ENCODE assay signal across 14 cellular contexts in genomic region chr3:128933213-128933921, GRCh38.
"Had no signal": no experiment of that assay in that cellular context is flagged by ENCODE, and none has a peak within 500 bp of the region (broad histone marks: within the 10 kb centered on the region; RNA-seq: fewer than 3 reads in every experiment).

No MANE protein-coding gene starts in this region.

- H3K4me3 Mint-ChIP-seq: activated CD4-positive, alpha-beta T cell treated with anti-CD3 and anti-CD28 coated beads, Interleukin-2, amount 10 ng/mL, durations not matched to agents 24 days and 14 days; activated CD8-positive, alpha-beta T cell treated with anti-CD3 and anti-CD28 coated beads, Interleukin-2, amount 10 ng/mL, durations not matched to agents 7 days and 5 days; activated naive CD4-positive, alpha-beta T cell treated with anti-CD3 and anti-CD28 coated beads, Interleukin-2, amount 10 ng/mL, durations not matched to agents 7 days and 5 days; stimulated activated naive CD8-positive, alpha-beta T cell treated with anti-CD3 and anti-CD28 coated beads, Interleukin-15, amount 100 ng/mL, for 72 hours; T-helper 2 cell treated with Interferon-gamma antibody and Interleukin-4, amounts not matched to agents 5 μg/mL and 100 μg/mL, for 36 hours had no signal

- DNase-seq: activated CD4-positive, alpha-beta T cell treated with anti-CD3 and anti-CD28 coated beads, Interleukin-2, amount 10 ng/mL, durations not matched to agents 24 days and 14 days; activated CD4-positive, CD25-positive, alpha-beta regulatory T cell; activated naive CD4-positive, alpha-beta T cell treated with anti-CD3 and anti-CD28 coated beads, Interleukin-2, amount 10 ng/mL, durations not matched to agents 7 days and 5 days; activated T-cell treated with anti-CD3 and anti-CD28 coated beads for 4 hours; gastrocnemius medialis; heart left ventricle; left colon; right cardiac atrium; stimulated activated CD4-positive, alpha-beta T cell treated with anti-CD3 and anti-CD28 coated beads, Interleukin-15, amount 100 ng/mL, for 24 hours; stimulated activated CD4-positive, alpha-beta T cell treated with anti-CD3 and anti-CD28 coated beads, Interleukin-4, amount 100 ng/mL, for 1 hour; stimulated activated naive CD8-positive, alpha-beta T cell treated with anti-CD3 and anti-CD28 coated beads, Interleukin-15, amount 100 ng/mL, for 72 hours; SW 1271 had no signal

- H3K36me3 Mint-ChIP-seq: activated naive CD4-positive, alpha-beta T cell treated with anti-CD3 and anti-CD28 coated beads, Interleukin-2, amount 10 ng/mL, durations not matched to agents 7 days and 5 days had no signal

- ATAC-seq: activated CD8-positive, alpha-beta T cell treated with anti-CD3 and anti-CD28 coated beads, Interleukin-2, amount 10 ng/mL, durations not matched to agents 7 days and 5 days; gastrocnemius medialis; left colon; stimulated activated naive CD8-positive, alpha-beta T cell treated with anti-CD3 and anti-CD28 coated beads, Interleukin-15, amount 100 ng/mL, for 72 hours had no signal

- H3K27ac Mint-ChIP-seq: activated CD4-positive, alpha-beta T cell treated with anti-CD3 and anti-CD28 coated beads, Interleukin-2, amount 10 ng/mL, durations not matched to agents 24 days and 14 days; activated CD8-positive, alpha-beta T cell treated with anti-CD3 and anti-CD28 coated beads, Interleukin-2, amount 10 ng/mL, durations not matched to agents 7 days and 5 days; activated naive CD4-positive, alpha-beta T cell treated with anti-CD3 and anti-CD28 coated beads, Interleukin-2, amount 10 ng/mL, durations not matched to agents 7 days and 5 days; T-helper 2 cell treated with Interferon-gamma antibody and Interleukin-4, amounts not matched to agents 5 μg/mL and 100 μg/mL, for 36 hours had no signal

- H3K27me3 Mint-ChIP-seq: stimulated activated naive CD8-positive, alpha-beta T cell treated with anti-CD3 and anti-CD28 coated beads, Interleukin-15, amount 100 ng/mL, for 72 hours had no signal

- H3K4me1 Mint-ChIP-seq: activated CD4-positive, alpha-beta T cell treated with anti-CD3 and anti-CD28 coated beads, Interleukin-2, amount 10 ng/mL, durations not matched to agents 24 days and 14 days; activated naive CD4-positive, alpha-beta T cell treated with anti-CD3 and anti-CD28 coated beads, Interleukin-2, amount 10 ng/mL, durations not matched to agents 7 days and 5 days; stimulated activated naive CD8-positive, alpha-beta T cell treated with anti-CD3 and anti-CD28 coated beads, Interleukin-15, amount 100 ng/mL, for 72 hours had no signal

- H3K9me3 Mint-ChIP-seq: activated naive CD4-positive, alpha-beta T cell treated with anti-CD3 and anti-CD28 coated beads, Interleukin-2, amount 10 ng/mL, durations not matched to agents 7 days and 5 days; stimulated activated naive CD8-positive, alpha-beta T cell treated with anti-CD3 and anti-CD28 coated beads, Interleukin-15, amount 100 ng/mL, for 72 hours had no signal
